8 cellular contexts compared by ENCODE assay signal in genomic region chr10:97497572-97498075, GRCh38. TPM values are rescaled to one million over a fixed set of nuclear protein-coding genes. Genes with fewer than 3 reads are reported as not detected.
DNase-seq lines count a peak whose midpoint lies in the region; ATAC-seq and TF ChIP-seq lines count a peak whose summit lies in the region.

No MANE protein-coding gene starts in this region.

- H3K36me3 ChIP-seq in kidney epithelial cell (ENCODE audit: control insufficient read depth, insufficient read depth, low read length), result no peaks in the 10 kb centered on the region

- H3K4me3 ChIP-seq in GM08714 (ENCODE audit: low read length) (peak overlapping the region; percentile 75), kidney epithelial cell (ENCODE audit: low read depth, low read length) (peak overlapping the region; percentile 85)

- no peaks in the 10 kb centered on the region for H3K27me3 ChIP-seq in kidney epithelial cell (ENCODE audit: control insufficient read depth, insufficient read depth, low read length)

- peak; percentile 24 for ATAC-seq in HG03060 (IDR thresholded peaks at IDR 0.05; ENCODE audit: low read depth, unreplicated experiment)
- ATAC-seq in GM19463 (IDR thresholded peaks at IDR 0.05; ENCODE audit: unreplicated experiment), result no peak

- TF ChIP-seq CTCF in kidney epithelial cell (IDR thresholded peaks at IDR 0.05; ENCODE audit: insufficient read depth, low read length, poor library complexity, severe bottlenecking), result no peak

- DNase-seq in NCI-H446 treated with DMSO at 0.1 percent for 48 hours (lab: John Stamatoyannopoulos, UW) (peak; percentile 66), cerebellar nuclear complex (lab: John Stamatoyannopoulos, UW) (peak; percentile 38 to 80), kidney epithelial cell (ENCODE audit: low read depth) (no peak)
- DNase-seq in activated CD4-positive, alpha-beta T cell treated with anti-CD3 and anti-CD28 coated beads for 1 hour, result peak; percentile 39
- peak; percentile 92 for DNase-seq in stimulated activated CD4-positive, alpha-beta T cell treated with anti-CD3 and anti-CD28 coated beads, Interleukin-15, amount 100 ng/mL, for 24 hours

RNA-seq across cellular contexts. Expression of gene MMS19, which starts 0.6 kb away (rescaled TPM):
- total RNA-seq in kidney epithelial cell, result 85.2 and 111 TPM in 2 replicates

RNA-seq across cellular contexts. Expression of gene UBTD1, which starts 1.1 kb away (rescaled TPM):
- total RNA-seq in kidney epithelial cell, result 32.5 and 44.4 TPM in 2 replicates

RNA-seq across cellular contexts. Expression of gene ZDHHC16, which starts 51.6 kb away (rescaled TPM):
- 42.4 and 46.8 TPM in 2 replicates for total RNA-seq in kidney epithelial cell

RNA-seq across cellular contexts. Expression of gene EXOSC1, which starts 51.8 kb away (rescaled TPM):
- 43.2 and 48.9 TPM in 2 replicates for total RNA-seq in kidney epithelial cell
